In genomic region chr12:104974626-104975290, GRCh38 we compare ENCODE assay signal across 1 cellular context.
TF ChIP-seq lines count a peak whose summit lies in the region.

No MANE protein-coding gene starts in this region.

TF ChIP-seq in IMR-90, 13 proteins besides CTCF, POLR2A, EP300 and RAD21 (continued from another document):
- TF ChIP-seq ELK1 (IDR thresholded peaks at IDR 0.05; ENCODE audit: borderline replicate concordance, low read depth, low read length), result no peak
- no peak for TF ChIP-seq MAFK (IDR thresholded peaks at IDR 0.05; ENCODE audit: low read depth, low read length)
- no peak for TF ChIP-seq CEBPB (IDR thresholded peaks at IDR 0.05; ENCODE audit: low read depth, low read length)
- TF ChIP-seq SMC3 (IDR thresholded peaks at IDR 0.05; ENCODE audit: low read depth, low read length), result no peak
- TF ChIP-seq FOS (IDR thresholded peaks at IDR 0.05; ENCODE audit: low read depth, low read length), result no peak
